Comparison of ENCODE assay signal across 14 cellular contexts in the genomic region with DNA sequence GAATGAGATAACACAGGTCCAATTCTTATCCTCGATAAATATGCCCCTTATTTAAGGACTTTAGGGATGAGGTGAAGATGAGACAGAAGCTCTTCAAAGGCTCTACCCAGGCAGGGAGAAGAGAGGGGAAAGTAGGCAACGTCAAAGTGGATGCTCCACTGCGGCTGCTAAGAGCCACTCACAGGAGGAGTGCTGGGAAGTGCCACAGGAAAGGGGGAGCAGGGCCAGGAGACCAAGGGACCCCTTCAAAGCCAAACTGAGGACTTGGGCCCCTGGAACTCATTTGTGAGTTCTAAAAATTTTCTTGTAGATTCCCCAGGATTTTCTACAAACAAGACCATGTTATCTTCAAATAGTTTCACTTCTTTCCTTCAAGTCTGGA. TPM values are rescaled to one million over a fixed set of nuclear protein-coding genes. Genes with fewer than 3 reads are reported as not detected.
DNase-seq lines count a peak whose midpoint lies in the region; ATAC-seq, FAIRE-seq and TF ChIP-seq lines count a peak whose summit lies in the region.
"Had no signal": no experiment of that assay in that cellular context is flagged by ENCODE, and none has a peak within 500 bp of the region (broad histone marks: within the 10 kb centered on the region; RNA-seq: fewer than 3 reads in every experiment).

No MANE protein-coding gene starts in this region.

- TF ChIP-seq CTCF in right lobe of liver (IDR thresholded peaks at IDR 0.05): no peak
- no peak for TF ChIP-seq CTCF in HepG2 (CRISPR knock-in tag; IDR thresholded peaks at IDR 0.05)
- no peak for TF ChIP-seq CTCF in osteoblast (IDR thresholded peaks at IDR 0.05; ENCODE audit: extremely low read depth, low read depth, low read length)

- H3K4me2 ChIP-seq in HepG2 (ENCODE audit: low read depth, low read length): no peak overlapping the region
- H3K4me2 ChIP-seq in osteoblast (ENCODE audit: insufficient read depth, low read length): peak overlapping the region; percentile 98

- H3K27me3 Mint-ChIP-seq in dendritic cell treated with granulocyte-macrophage colony-stimulating factor and Interleukin-4, amounts not matched to agents 40 ng/mL and 50 ng/mL, for 4 days: no peaks in the 10 kb centered on the region
- peaks cover 4 to 11% of the 10 kb centered on the region in 2 donors for H3K27me3 Mint-ChIP-seq in natural killer cell treated with Interleukin-12 subunit alpha and Interleukin-12 subunit beta and Interleukin-15 and Interleukin-18, amount 100 ng/mL, for 72 hours
- peaks cover 2 to 5% of the 10 kb centered on the region in 2 donors for H3K27me3 Mint-ChIP-seq in CD4-positive, alpha-beta memory T cell

- H3K79me2 ChIP-seq in HepG2 (ENCODE audit: insufficient read depth, low read length) (no peaks in the 10 kb centered on the region), osteoblast (ENCODE audit: insufficient read depth, low read length) (peaks cover 62% of the 10 kb centered on the region)

- no peak for FAIRE-seq in HepG2 (lab: Jason Lieb, UNC)
- FAIRE-seq: G401.6 had no signal

- H3K27me3 ChIP-seq in right lobe of liver: no peaks in the 10 kb centered on the region
- peaks cover 1 to 24% of the 10 kb centered on the region in 2 experiments; a peak in 4 of 5 replicates for H3K27me3 ChIP-seq in HepG2 (ENCODE audit: control insufficient read depth in 1 of 2, insufficient read depth in 2 of 2, low read length in 2 of 2)
- no peaks in the 10 kb centered on the region for H3K27me3 ChIP-seq in osteoblast (ENCODE audit: insufficient read depth, low read length)
- no peaks in the 10 kb centered on the region for H3K27me3 ChIP-seq in CD4-positive, alpha-beta memory T cell (ENCODE audit: insufficient read depth, low read length)
- H3K27me3 ChIP-seq: testis had no signal

- no TSS peak for BruUV-seq in HepG2 (replicated peaks; lab: Mats Ljungman, UMichigan)

- H3K36me3 ChIP-seq in right lobe of liver (no peaks in the 10 kb centered on the region), HepG2 (replicated peaks in 1 of 2; ENCODE audit: control insufficient read depth in 1 of 2, insufficient read depth in 2 of 2, low read length in 2 of 2) (no peaks in the 10 kb centered on the region), osteoblast (ENCODE audit: insufficient read depth, low read length) (no peaks in the 10 kb centered on the region)
- no peaks in the 10 kb centered on the region for H3K36me3 ChIP-seq in CD4-positive, alpha-beta memory T cell (ENCODE audit: insufficient read depth, low read length)

- H2AFZ ChIP-seq in HepG2 (ENCODE audit: low read length) (no peak overlapping the region), osteoblast (ENCODE audit: low read length) (peak overlapping the region; percentile 53)

- TF ChIP-seq EP300 in HepG2 (IDR thresholded peaks at IDR 0.05; ENCODE audit: low read depth in 2 of 2, low read length in 2 of 2) (no peak), HepG2 (CRISPR knock-in tag; IDR thresholded peaks at IDR 0.05; ENCODE audit: borderline replicate concordance) (no peak)

- no peak for TF ChIP-seq RAD21 in HepG2 (CRISPR knock-in tag; IDR thresholded peaks at IDR 0.05)

- H3K4me1 Mint-ChIP-seq in dendritic cell treated with granulocyte-macrophage colony-stimulating factor and Interleukin-4, amounts not matched to agents 40 ng/mL and 50 ng/mL, for 4 days (ENCODE audit: low read depth): peaks cover 74% of the 10 kb centered on the region
- peaks cover 3 to 6% of the 10 kb centered on the region in 2 donors for H3K4me1 Mint-ChIP-seq in natural killer cell treated with Interleukin-12 subunit alpha and Interleukin-12 subunit beta and Interleukin-15 and Interleukin-18, amount 100 ng/mL, for 72 hours (ENCODE audit: low read depth in 2 of 2)
- H3K4me1 Mint-ChIP-seq in CD4-positive, alpha-beta memory T cell: peaks cover 0 to 6% (median 1%) of the 10 kb centered on the region in 4 donors

- in situ Hi-C loops in HepG2 (cut with HindIII; ENCODE audit: extremely low pct_ligation_motif_present, low pct_unique_long_range_greater_than_20kb): no loop called here

- no peaks in the 10 kb centered on the region for H4K20me1 ChIP-seq in HepG2 (ENCODE audit: insufficient read depth, low read length)
- H4K20me1 ChIP-seq in osteoblast (ENCODE audit: insufficient read depth, low read length): peaks cover 8% of the 10 kb centered on the region

- H3K4me1 ChIP-seq in right lobe of liver (no peaks in the 10 kb centered on the region), HepG2 (ENCODE audit: insufficient read depth, low read length) (no peaks in the 10 kb centered on the region), osteoblast (ENCODE audit: insufficient read depth, low read length) (peaks cover 24% of the 10 kb centered on the region)
- H3K4me1 ChIP-seq in CD4-positive, alpha-beta memory T cell (ENCODE audit: insufficient read depth, low read length): no peaks in the 10 kb centered on the region

- peaks cover 86% of the 10 kb centered on the region for H3K36me3 Mint-ChIP-seq in dendritic cell treated with granulocyte-macrophage colony-stimulating factor and Interleukin-4, amounts not matched to agents 40 ng/mL and 50 ng/mL, for 4 days (ENCODE audit: low read depth)
- no peaks in the 10 kb centered on the region for H3K36me3 Mint-ChIP-seq in natural killer cell treated with Interleukin-12 subunit alpha and Interleukin-12 subunit beta and Interleukin-15 and Interleukin-18, amount 100 ng/mL, for 72 hours
- no peaks in the 10 kb centered on the region for H3K36me3 Mint-ChIP-seq in CD4-positive, alpha-beta memory T cell

- no peak for DNase-seq in right lobe of liver
- no peak for DNase-seq in HepG2 (ENCODE audit: low spot score)
- DNase-seq in osteoblast (ENCODE audit: insufficient read length, low spot score, missing footprints): no peak
- no peak for DNase-seq in natural killer cell treated with Interleukin-12 subunit alpha and Interleukin-12 subunit beta and Interleukin-15 and Interleukin-18, amount 100 ng/mL, for 72 hours (ENCODE audit: low spot score)
- no peak for DNase-seq in Kasumi-1 (lab: John Stamatoyannopoulos, UW)
- DNase-seq in CD4-positive, alpha-beta memory T cell: no peak
- DNase-seq: activated B cell treated with CpG ODN at 0.5 μM for 24 hours; activated T-cell treated with anti-CD3 and anti-CD28 coated beads, Interleukin-2, amount 50 U/mL, for 4 hours; central memory CD4-positive, alpha-beta T cell; NCI-H510A; testis had no signal

- H3K9ac ChIP-seq in HepG2 (ENCODE audit: insufficient read depth, low read depth, low read length): no peak overlapping the region

- no peak for ATAC-seq in right lobe of liver
- ATAC-seq in HepG2: no peak
- ATAC-seq in natural killer cell treated with Interleukin-12 subunit alpha and Interleukin-12 subunit beta and Interleukin-15 and Interleukin-18, amount 100 ng/mL, for 72 hours: no peak
- no peak for ATAC-seq in GM21515 (IDR thresholded peaks at IDR 0.05; ENCODE audit: unreplicated experiment)
- ATAC-seq: activated T-cell treated with anti-CD3 and anti-CD28 coated beads, Interleukin-2, amount 50 U/mL, for 4 hours had no signal

- H3K27ac ChIP-seq in right lobe of liver (peak overlapping the region in 2 of 3 donors; percentile 18 to 47), HepG2 (ENCODE audit: extremely low read length, insufficient read depth, low read length) (no peak overlapping the region), osteoblast (ENCODE audit: low read depth, low read length) (peak overlapping the region; percentile 99)
- no peak overlapping the region for H3K27ac ChIP-seq in CD4-positive, alpha-beta memory T cell (ENCODE audit: low read depth, low read length)

- peak overlapping the region; percentile 62 for H3K4me3 Mint-ChIP-seq in dendritic cell treated with granulocyte-macrophage colony-stimulating factor and Interleukin-4, amounts not matched to agents 40 ng/mL and 50 ng/mL, for 4 days
- no peak overlapping the region for H3K4me3 Mint-ChIP-seq in natural killer cell treated with Interleukin-12 subunit alpha and Interleukin-12 subunit beta and Interleukin-15 and Interleukin-18, amount 100 ng/mL, for 72 hours
- H3K4me3 Mint-ChIP-seq in CD4-positive, alpha-beta memory T cell: no peak overlapping the region
- H3K4me3 Mint-ChIP-seq: activated B cell treated with CpG ODN at 0.5 μM for 24 hours; activated T-cell treated with anti-CD3 and anti-CD28 coated beads, Interleukin-2, amount 50 U/mL, for 4 hours had no signal

- POLR2A ChIA-PET in HepG2 (lab: Yijun Ruan, JAX): no interaction called here
- POLR2A ChIA-PET in CD4-positive, alpha-beta memory T cell (lab: Charles Lee; ENCODE audit: partially characterized antibody): no interaction called here

- H3K9me3 Mint-ChIP-seq in dendritic cell treated with granulocyte-macrophage colony-stimulating factor and Interleukin-4, amounts not matched to agents 40 ng/mL and 50 ng/mL, for 4 days: no peaks in the 10 kb centered on the region
- no peaks in the 10 kb centered on the region for H3K9me3 Mint-ChIP-seq in natural killer cell treated with Interleukin-12 subunit alpha and Interleukin-12 subunit beta and Interleukin-15 and Interleukin-18, amount 100 ng/mL, for 72 hours
- H3K9me3 Mint-ChIP-seq in CD4-positive, alpha-beta memory T cell: no peaks in the 10 kb centered on the region
- H3K9me3 Mint-ChIP-seq: activated B cell treated with CpG ODN at 0.5 μM for 24 hours; activated T-cell treated with anti-CD3 and anti-CD28 coated beads, Interleukin-2, amount 50 U/mL, for 4 hours had no signal

- CTCF ChIA-PET in HepG2 (lab: Yijun Ruan, JAX; ENCODE audit: low intra/inter-chr PET ratio, low total read pairs): no interaction called here
- CTCF ChIA-PET in CD4-positive, alpha-beta memory T cell (lab: Charles Lee; ENCODE audit: partially characterized antibody): interaction anchor here (1.5 kb wide), 1 partner anchor 12 kb away, joined by 3 read pairs; no protein-coding TSS in a partner anchor

- peak overlapping the region; percentile 75 for H3K27ac Mint-ChIP-seq in dendritic cell treated with granulocyte-macrophage colony-stimulating factor and Interleukin-4, amounts not matched to agents 40 ng/mL and 50 ng/mL, for 4 days
- no peak overlapping the region for H3K27ac Mint-ChIP-seq in natural killer cell treated with Interleukin-12 subunit alpha and Interleukin-12 subunit beta and Interleukin-15 and Interleukin-18, amount 100 ng/mL, for 72 hours
- peak overlapping the region in 2 of 7 donors; percentile 66 to 68 for H3K27ac Mint-ChIP-seq in CD4-positive, alpha-beta memory T cell
- H3K27ac Mint-ChIP-seq: activated B cell treated with CpG ODN at 0.5 μM for 24 hours had no signal

- 79% methylated on average over 2 of the region's 3 CpGs for WGBS in right lobe of liver (ENCODE audit: insufficient coverage, low coverage, low lambda C conversion rate, missing lambda C conversion rate)
- 0% methylated on average over 3 of the region's 3 CpGs for WGBS in HepG2 (ENCODE audit: low lambda C conversion rate)

- H3K4me3 ChIP-seq in right lobe of liver (no peak overlapping the region), HepG2 (replicated peaks in 1 of 3; ENCODE audit: insufficient read depth in 1 of 3, low read depth in 2 of 3, low read length in 3 of 3) (no peak overlapping the region), osteoblast (ENCODE audit: insufficient read depth, low read length) (peak overlapping the region; percentile 72)
- H3K4me3 ChIP-seq in CD4-positive, alpha-beta memory T cell (ENCODE audit: low read length in 2 of 2): no peak overlapping the region
- H3K4me3 ChIP-seq: testis had no signal

- intact Hi-C loops in right lobe of liver (cut with DNase I) (no loop called here), HepG2 (cut with micrococcal nuclease; ENCODE audit: unreplicated experiment) (no loop called here)
- intact Hi-C loops in dendritic cell treated with granulocyte-macrophage colony-stimulating factor and Interleukin-4, amounts not matched to agents 40 ng/mL and 50 ng/mL, for 4 days (cut with micrococcal nuclease): no loop called here
- intact Hi-C loops in CD4-positive, alpha-beta memory T cell (cut with micrococcal nuclease): no loop called here

- H3K9me3 ChIP-seq in right lobe of liver (no peaks in the 10 kb centered on the region), HepG2 (ENCODE audit: low read length) (no peaks in the 10 kb centered on the region), osteoblast (ENCODE audit: low read depth, low read length) (no peaks in the 10 kb centered on the region)
- H3K9me3 ChIP-seq in CD4-positive, alpha-beta memory T cell (ENCODE audit: control insufficient read depth in 1 of 2, low read length in 2 of 2): no peaks in the 10 kb centered on the region
- H3K9me3 ChIP-seq: testis had no signal

- TF ChIP-seq POLR2A in right lobe of liver (IDR thresholded peaks at IDR 0.05) (no peak), HepG2 (IDR thresholded peaks at IDR 0.05; ENCODE audit: insufficient read depth in 1 of 2, low read depth in 2 of 2, low read length in 2 of 2) (no peak)

RNA-seq across cellular contexts. Expression of a gene that starts 47.3 kb away (rescaled TPM):
- total RNA-seq in right lobe of liver: 10 to 100 TPM; 13.6 to 21.1 (median 15.8) TPM
- total RNA-seq in HepG2 (2016; rRNA removed; fragmentation: Illumina TruSeq; extraction: Trizol): 22.1 and 31.4 TPM in 2 replicates
- total RNA-seq in HepG2 (2016; cell fraction: cytosol; rRNA removed; fragmentation: Illumina TruSeq; extraction: Trizol; ENCODE audit: low read depth): 15.8 and 23.9 TPM in 2 replicates
- 23.4 and 25.5 TPM in 2 replicates for total RNA-seq in HepG2 (2016; cell fraction: insoluble cytoplasmic fraction; rRNA removed; fragmentation: Illumina TruSeq; extraction: Trizol)
- total RNA-seq in HepG2 (2016; cell fraction: membrane; rRNA removed; fragmentation: Illumina TruSeq; extraction: Trizol): 12.2 and 17.6 TPM in 2 replicates
- total RNA-seq in HepG2 (2016; cell fraction: nucleus; rRNA removed; fragmentation: Illumina TruSeq; extraction: Trizol): 30.5 and 30.8 TPM in 2 replicates
- polyA plus RNA-seq in HepG2 (2011; rRNA removed): 7.8 and 7.9 TPM in 2 replicates
- 8.6 and 9.9 TPM in 2 replicates for polyA plus RNA-seq in HepG2 (2011; cell fraction: cytosol; rRNA removed)
- polyA plus RNA-seq in HepG2 (2011; cell fraction: nucleus; rRNA removed): 8.8 and 12.1 TPM in 2 replicates
- polyA plus RNA-seq in HepG2 (2012): 7.2 and 9.9 TPM in 2 replicates
- polyA plus RNA-seq in HepG2 (2016; cell fraction: cytosol; fragmentation: Illumina TruSeq; extraction: Trizol; ENCODE audit: low read depth): 3.6 and 4.5 TPM in 2 replicates
- 17.1 and 17.3 TPM in 2 replicates for polyA plus RNA-seq in HepG2 (2016; cell fraction: insoluble cytoplasmic fraction; fragmentation: Illumina TruSeq; extraction: Trizol; ENCODE audit: low read depth)
- 5.1 and 5.2 TPM in 2 replicates for polyA plus RNA-seq in HepG2 (2016; cell fraction: membrane; fragmentation: Illumina TruSeq; extraction: Trizol; ENCODE audit: low read depth)
- polyA plus RNA-seq in HepG2 (2016; cell fraction: nucleus; fragmentation: Illumina TruSeq; extraction: Trizol; ENCODE audit: insufficient read depth, low read depth): 6.9 and 8.1 TPM in 2 replicates
- 20.6 and 45.9 TPM in 2 replicates for polyA minus RNA-seq in HepG2 (2011; rRNA and poly(A)+ RNA removed; ENCODE audit: low replicate concordance)
- polyA minus RNA-seq in HepG2 (2011; cell fraction: cytosol; rRNA and poly(A)+ RNA removed): 9.0 and 9.6 TPM in 2 replicates
- polyA minus RNA-seq in HepG2 (2011; cell fraction: nucleus; rRNA and poly(A)+ RNA removed): 28.8 and 42.5 TPM in 2 replicates
- 83.7 and 93.4 TPM in 2 replicates for total RNA-seq in osteoblast
- total RNA-seq in natural killer cell treated with Interleukin-12 subunit alpha and Interleukin-12 subunit beta and Interleukin-15 and Interleukin-18, amount 100 ng/mL, for 72 hours: 10 to 100 TPM; 45.0 to 79.9 TPM
- 10 to 100 TPM; 32.5 to 32.8 TPM for total RNA-seq in CD4-positive, alpha-beta memory T cell
- 10 to 100 TPM; 16.9 to 23.0 TPM for polyA plus RNA-seq in CD4-positive, alpha-beta memory T cell

Comparison
In these comparisons a context has a peak if more than half of its experiments do, and no peak if none do; other contexts are left out.
1. H3K27ac ChIP-seq: peak in right lobe of liver (2 of 3) and osteoblast (single experiment); none in HepG2 (single experiment) and CD4-positive, alpha-beta memory T cell (single experiment).